2 cellular contexts compared by ENCODE assay signal in the genomic region with DNA sequence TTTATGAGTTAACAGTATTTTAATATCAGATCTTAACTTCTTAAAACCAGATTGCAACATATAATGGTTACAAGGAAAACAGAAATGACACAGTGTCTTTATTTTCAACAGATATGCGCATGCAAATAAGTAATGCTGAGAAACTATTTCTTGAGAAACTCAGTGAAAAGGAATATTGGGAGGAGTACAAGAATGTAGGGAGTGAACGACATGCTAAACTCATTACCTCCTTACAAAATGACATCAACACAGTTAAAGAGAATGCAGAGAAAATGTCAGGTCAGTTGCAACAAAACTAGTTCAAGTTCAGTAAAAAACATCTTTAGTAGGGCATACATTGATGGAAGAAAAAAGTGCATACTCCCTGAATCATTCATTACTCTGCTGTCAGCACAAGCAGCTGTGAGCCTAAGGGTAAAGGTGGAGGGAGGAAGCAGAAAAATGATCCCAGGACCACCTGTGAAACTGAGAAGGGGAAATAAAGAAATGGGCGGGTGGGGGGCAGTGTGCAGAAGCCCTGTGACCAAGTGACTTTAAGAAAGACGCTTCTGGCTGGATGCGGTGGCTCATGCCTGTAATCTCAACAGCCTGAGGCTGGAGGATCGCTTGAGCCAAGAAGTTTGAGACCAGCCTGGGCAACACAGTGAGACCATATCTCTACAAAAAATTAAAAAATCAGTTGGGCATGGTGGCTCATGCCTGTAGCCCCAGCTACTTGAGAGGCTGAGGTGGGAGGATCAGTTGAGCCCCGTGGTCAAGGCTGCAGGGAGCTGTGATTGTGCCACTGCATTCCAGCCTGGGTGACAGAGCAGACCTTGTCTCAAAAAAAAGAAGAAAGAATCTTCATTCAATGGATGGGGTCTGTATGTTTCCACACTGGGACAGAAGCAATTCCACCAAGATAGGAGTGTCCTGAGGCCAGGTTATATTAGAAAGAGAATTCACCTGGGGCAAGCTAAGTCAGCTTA.
TF ChIP-seq lines count a peak whose summit lies in the region.

No MANE protein-coding gene starts in this region.

TF ChIP-seq in SK-N-SH treated with all-trans-retinoic acid at 6 μM for 48 hours, 23 proteins besides CTCF, POLR2A, EP300 and RAD21 (continued from another document):
- TF ChIP-seq, protein P1, sequence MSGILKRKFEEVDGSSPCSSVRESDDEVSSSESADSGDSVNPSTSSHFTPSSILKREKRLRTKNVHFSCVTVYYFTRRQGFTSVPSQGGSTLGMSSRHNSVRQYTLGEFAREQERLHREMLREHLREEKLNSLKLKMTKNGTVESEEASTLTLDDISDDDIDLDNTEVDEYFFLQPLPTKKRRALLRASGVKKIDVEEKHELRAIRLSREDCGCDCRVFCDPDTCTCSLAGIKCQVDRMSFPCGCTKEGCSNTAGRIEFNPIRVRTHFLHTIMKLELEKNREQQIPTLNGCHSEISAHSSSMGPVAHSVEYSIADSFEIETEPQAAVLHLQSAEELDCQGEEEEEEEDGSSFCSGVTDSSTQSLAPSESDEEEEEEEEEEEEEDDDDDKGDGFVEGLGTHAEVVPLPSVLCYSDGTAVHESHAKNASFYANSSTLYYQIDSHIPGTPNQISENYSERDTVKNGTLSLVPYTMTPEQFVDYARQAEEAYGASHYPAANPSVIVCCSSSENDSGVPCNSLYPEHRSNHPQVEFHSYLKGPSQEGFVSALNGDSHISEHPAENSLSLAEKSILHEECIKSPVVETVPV (CRISPR knock-in tag; IDR thresholded peaks at IDR 0.05), result no peak
- no peak for TF ChIP-seq PPARA (CRISPR knock-in tag; IDR thresholded peaks at IDR 0.05; ENCODE audit: borderline replicate concordance)
- TF ChIP-seq OSR1 (CRISPR knock-in tag; IDR thresholded peaks at IDR 0.05), result no peak
- TF ChIP-seq, protein P2, sequence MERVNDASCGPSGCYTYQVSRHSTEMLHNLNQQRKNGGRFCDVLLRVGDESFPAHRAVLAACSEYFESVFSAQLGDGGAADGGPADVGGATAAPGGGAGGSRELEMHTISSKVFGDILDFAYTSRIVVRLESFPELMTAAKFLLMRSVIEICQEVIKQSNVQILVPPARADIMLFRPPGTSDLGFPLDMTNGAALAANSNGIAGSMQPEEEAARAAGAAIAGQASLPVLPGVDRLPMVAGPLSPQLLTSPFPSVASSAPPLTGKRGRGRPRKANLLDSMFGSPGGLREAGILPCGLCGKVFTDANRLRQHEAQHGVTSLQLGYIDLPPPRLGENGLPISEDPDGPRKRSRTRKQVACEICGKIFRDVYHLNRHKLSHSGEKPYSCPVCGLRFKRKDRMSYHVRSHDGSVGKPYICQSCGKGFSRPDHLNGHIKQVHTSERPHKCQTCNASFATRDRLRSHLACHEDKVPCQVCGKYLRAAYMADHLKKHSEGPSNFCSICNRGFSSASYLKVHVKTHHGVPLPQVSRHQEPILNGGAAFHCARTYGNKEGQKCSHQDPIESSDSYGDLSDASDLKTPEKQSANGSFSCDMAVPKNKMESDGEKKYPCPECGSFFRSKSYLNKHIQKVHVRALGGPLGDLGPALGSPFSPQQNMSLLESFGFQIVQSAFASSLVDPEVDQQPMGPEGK (CRISPR knock-in tag; IDR thresholded peaks at IDR 0.05; ENCODE audit: borderline replicate concordance), result no peak
- TF ChIP-seq ZC3H10 (CRISPR knock-in tag; IDR thresholded peaks at IDR 0.05), result no peak
- TF ChIP-seq TOX (CRISPR knock-in tag; IDR thresholded peaks at IDR 0.05; ENCODE audit: borderline replicate concordance), result no peak
- TF ChIP-seq BACH2 (CRISPR knock-in tag; IDR thresholded peaks at IDR 0.05; ENCODE audit: borderline replicate concordance), result no peak
- TF ChIP-seq TCF4 (CRISPR knock-in tag; IDR thresholded peaks at IDR 0.05; ENCODE audit: borderline replicate concordance), result no peak
- no peak for TF ChIP-seq CSDC2 (CRISPR knock-in tag; IDR thresholded peaks at IDR 0.05)
- no peak for TF ChIP-seq ZNF70 (CRISPR knock-in tag; IDR thresholded peaks at IDR 0.05)
- TF ChIP-seq ZNF565 (CRISPR knock-in tag; conservative IDR thresholded peaks at IDR 0.05; ENCODE audit: low read depth), result no peak
- TF ChIP-seq, protein P3, sequence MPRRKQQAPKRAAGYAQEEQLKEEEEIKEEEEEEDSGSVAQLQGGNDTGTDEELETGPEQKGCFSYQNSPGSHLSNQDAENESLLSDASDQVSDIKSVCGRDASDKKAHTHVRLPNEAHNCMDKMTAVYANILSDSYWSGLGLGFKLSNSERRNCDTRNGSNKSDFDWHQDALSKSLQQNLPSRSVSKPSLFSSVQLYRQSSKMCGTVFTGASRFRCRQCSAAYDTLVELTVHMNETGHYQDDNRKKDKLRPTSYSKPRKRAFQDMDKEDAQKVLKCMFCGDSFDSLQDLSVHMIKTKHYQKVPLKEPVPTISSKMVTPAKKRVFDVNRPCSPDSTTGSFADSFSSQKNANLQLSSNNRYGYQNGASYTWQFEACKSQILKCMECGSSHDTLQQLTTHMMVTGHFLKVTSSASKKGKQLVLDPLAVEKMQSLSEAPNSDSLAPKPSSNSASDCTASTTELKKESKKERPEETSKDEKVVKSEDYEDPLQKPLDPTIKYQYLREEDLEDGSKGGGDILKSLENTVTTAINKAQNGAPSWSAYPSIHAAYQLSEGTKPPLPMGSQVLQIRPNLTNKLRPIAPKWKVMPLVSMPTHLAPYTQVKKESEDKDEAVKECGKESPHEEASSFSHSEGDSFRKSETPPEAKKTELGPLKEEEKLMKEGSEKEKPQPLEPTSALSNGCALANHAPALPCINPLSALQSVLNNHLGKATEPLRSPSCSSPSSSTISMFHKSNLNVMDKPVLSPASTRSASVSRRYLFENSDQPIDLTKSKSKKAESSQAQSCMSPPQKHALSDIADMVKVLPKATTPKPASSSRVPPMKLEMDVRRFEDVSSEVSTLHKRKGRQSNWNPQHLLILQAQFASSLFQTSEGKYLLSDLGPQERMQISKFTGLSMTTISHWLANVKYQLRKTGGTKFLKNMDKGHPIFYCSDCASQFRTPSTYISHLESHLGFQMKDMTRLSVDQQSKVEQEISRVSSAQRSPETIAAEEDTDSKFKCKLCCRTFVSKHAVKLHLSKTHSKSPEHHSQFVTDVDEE (CRISPR knock-in tag; IDR thresholded peaks at IDR 0.05), result no peak
- TF ChIP-seq ISL1 (CRISPR knock-in tag; IDR thresholded peaks at IDR 0.05), result no peak
- TF ChIP-seq ESRRG (CRISPR knock-in tag; IDR thresholded peaks at IDR 0.05), result no peak
- TF ChIP-seq ZFP30 (CRISPR knock-in tag; IDR thresholded peaks at IDR 0.05), result no peak
- no peak for TF ChIP-seq RARB (CRISPR knock-in tag; IDR thresholded peaks at IDR 0.05)
- TF ChIP-seq, protein P4, sequence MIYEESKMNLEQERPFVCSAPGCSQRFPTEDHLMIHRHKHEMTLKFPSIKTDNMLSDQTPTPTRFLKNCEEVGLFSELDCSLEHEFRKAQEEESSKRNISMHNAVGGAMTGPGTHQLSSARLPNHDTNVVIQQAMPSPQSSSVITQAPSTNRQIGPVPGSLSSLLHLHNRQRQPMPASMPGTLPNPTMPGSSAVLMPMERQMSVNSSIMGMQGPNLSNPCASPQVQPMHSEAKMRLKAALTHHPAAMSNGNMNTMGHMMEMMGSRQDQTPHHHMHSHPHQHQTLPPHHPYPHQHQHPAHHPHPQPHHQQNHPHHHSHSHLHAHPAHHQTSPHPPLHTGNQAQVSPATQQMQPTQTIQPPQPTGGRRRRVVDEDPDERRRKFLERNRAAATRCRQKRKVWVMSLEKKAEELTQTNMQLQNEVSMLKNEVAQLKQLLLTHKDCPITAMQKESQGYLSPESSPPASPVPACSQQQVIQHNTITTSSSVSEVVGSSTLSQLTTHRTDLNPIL (CRISPR knock-in tag; IDR thresholded peaks at IDR 0.05; ENCODE audit: low read depth), result no peak
- TF ChIP-seq ZNF8 (CRISPR knock-in tag; IDR thresholded peaks at IDR 0.05), result no peak

TF ChIP-seq in SK-N-SH, 30 proteins besides CTCF, POLR2A, EP300 and RAD21 (continued from another document):
- TF ChIP-seq, protein P5, sequence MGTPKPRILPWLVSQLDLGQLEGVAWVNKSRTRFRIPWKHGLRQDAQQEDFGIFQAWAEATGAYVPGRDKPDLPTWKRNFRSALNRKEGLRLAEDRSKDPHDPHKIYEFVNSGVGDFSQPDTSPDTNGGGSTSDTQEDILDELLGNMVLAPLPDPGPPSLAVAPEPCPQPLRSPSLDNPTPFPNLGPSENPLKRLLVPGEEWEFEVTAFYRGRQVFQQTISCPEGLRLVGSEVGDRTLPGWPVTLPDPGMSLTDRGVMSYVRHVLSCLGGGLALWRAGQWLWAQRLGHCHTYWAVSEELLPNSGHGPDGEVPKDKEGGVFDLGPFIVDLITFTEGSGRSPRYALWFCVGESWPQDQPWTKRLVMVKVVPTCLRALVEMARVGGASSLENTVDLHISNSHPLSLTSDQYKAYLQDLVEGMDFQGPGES (IDR thresholded peaks at IDR 0.05; ENCODE audit: low read depth, low read length), result no peak
- TF ChIP-seq GATA2 (CRISPR knock-in tag; IDR thresholded peaks at IDR 0.05), result no peak
- no peak for TF ChIP-seq SIN3A (IDR thresholded peaks at IDR 0.05; ENCODE audit: borderline replicate concordance, low read depth, low read length)
- no peak for TF ChIP-seq NRF1 (IDR thresholded peaks at IDR 0.05; ENCODE audit: low read depth, low read length)
- TF ChIP-seq FOSL2 (IDR thresholded peaks at IDR 0.05; ENCODE audit: borderline replicate concordance, low read depth), result no peak
- TF ChIP-seq SMC3 (IDR thresholded peaks at IDR 0.05; ENCODE audit: low read depth, low read length), result no peak
- TF ChIP-seq MXI1 (IDR thresholded peaks at IDR 0.05; ENCODE audit: low read depth, low read length), result no peak
- TF ChIP-seq, protein P6, sequence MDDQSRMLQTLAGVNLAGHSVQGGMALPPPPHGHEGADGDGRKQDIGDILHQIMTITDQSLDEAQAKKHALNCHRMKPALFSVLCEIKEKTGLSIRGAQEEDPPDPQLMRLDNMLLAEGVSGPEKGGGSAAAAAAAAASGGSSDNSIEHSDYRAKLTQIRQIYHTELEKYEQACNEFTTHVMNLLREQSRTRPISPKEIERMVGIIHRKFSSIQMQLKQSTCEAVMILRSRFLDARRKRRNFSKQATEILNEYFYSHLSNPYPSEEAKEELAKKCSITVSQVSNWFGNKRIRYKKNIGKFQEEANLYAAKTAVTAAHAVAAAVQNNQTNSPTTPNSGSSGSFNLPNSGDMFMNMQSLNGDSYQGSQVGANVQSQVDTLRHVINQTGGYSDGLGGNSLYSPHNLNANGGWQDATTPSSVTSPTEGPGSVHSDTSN (IDR thresholded peaks at IDR 0.05), result no peak
TF ChIP-seq in SK-N-SH: peak in this region for 0.
